Comparison of ENCODE assay signal across 8 cellular contexts in the genomic region with DNA sequence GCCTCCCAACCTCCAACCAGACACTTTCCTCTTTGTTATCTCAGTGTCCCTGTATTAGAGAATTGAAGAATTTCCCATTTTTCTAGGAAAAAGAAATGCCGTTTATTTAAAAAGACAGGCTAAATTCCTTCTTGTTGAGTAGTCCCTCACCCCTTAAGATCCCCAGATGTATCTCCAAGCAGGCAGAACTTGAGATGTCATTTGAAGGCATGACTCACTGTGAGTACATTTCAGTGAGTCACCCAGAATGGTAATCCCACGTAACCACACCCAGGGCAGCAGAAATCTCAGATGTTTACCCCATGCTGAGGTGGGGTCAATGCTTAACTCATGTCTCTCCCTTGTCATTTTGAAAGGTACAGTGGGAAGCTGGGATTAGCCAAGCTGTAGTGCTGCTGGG. TPM values are rescaled to one million over a fixed set of nuclear protein-coding genes. Genes with fewer than 3 reads are reported as not detected.
DNase-seq lines count a peak whose midpoint lies in the region; ATAC-seq and TF ChIP-seq lines count a peak whose summit lies in the region.

No MANE protein-coding gene starts in this region.

- H3K27ac ChIP-seq in left lung (peak overlapping the region in 1 of 2 donors; percentile 51), ovary (no peak overlapping the region)

- no peaks in the 10 kb centered on the region for H3K27me3 ChIP-seq in MG63
- H3K27me3 ChIP-seq in left lung, result no peaks in the 10 kb centered on the region
- H3K27me3 ChIP-seq in ovary, result no peaks in the 10 kb centered on the region

- DNase-seq in AG09309 (ENCODE audit: low read depth) (peak; percentile 96), MG63 (peak; percentile 81), left lung (no peak), Right ventricle myocardium inferior (ENCODE audit: missing footprints) (no peak), KG1 (lab: John Stamatoyannopoulos, UW) (no peak), ovary (no peak)
- DNase-seq in activated naive CD8-positive, alpha-beta T cell treated with anti-CD3 and anti-CD28 coated beads for 36 hours, result peak; percentile 48

- no peak for TF ChIP-seq POLR2A in ovary (IDR thresholded peaks at IDR 0.05)

- H3K36me3 ChIP-seq in MG63, result peaks cover 54% of the 10 kb centered on the region
- peaks cover 0 to 75% of the 10 kb centered on the region in 2 donors for H3K36me3 ChIP-seq in left lung
- H3K36me3 ChIP-seq in ovary, result no peaks in the 10 kb centered on the region

- peaks cover 46% of the 10 kb centered on the region for H3K4me1 Mint-ChIP-seq in activated naive CD8-positive, alpha-beta T cell treated with anti-CD3 and anti-CD28 coated beads for 36 hours

- H3K27me3 Mint-ChIP-seq in activated naive CD8-positive, alpha-beta T cell treated with anti-CD3 and anti-CD28 coated beads for 36 hours, result no peaks in the 10 kb centered on the region

- H3K9me3 Mint-ChIP-seq in activated naive CD8-positive, alpha-beta T cell treated with anti-CD3 and anti-CD28 coated beads for 36 hours, result no peaks in the 10 kb centered on the region

- no peak overlapping the region for H3K4me3 ChIP-seq in AG09309 (ENCODE audit: control insufficient read depth, low read depth, low read length)
- peak overlapping the region; percentile 4; the same call in 1 of the 2 replicates for H3K4me3 ChIP-seq in MG63
- H3K4me3 ChIP-seq in left lung, result no peak overlapping the region
- no peak overlapping the region for H3K4me3 ChIP-seq in ovary

- intact Hi-C loops in left lung (cut with DNase I) (no loop called here), Right ventricle myocardium inferior (cut with DNase I) (no loop called here), ovary (cut with DNase I) (no loop called here)

- no peaks in the 10 kb centered on the region for H3K9me3 ChIP-seq in MG63
- H3K9me3 ChIP-seq in left lung, result no peaks in the 10 kb centered on the region
- H3K9me3 ChIP-seq in ovary, result no peaks in the 10 kb centered on the region

- peak; percentile 10 for ATAC-seq in left lung
- ATAC-seq in Right ventricle myocardium inferior, result no peak
- no peak for ATAC-seq in HG03439 (IDR thresholded peaks at IDR 0.05; ENCODE audit: unreplicated experiment)

- WGBS in ovary, 3 donors, result 12 to 30% (median 23%) methylated on average over 2 of the region's 2 CpGs

- peaks cover 7 to 51% of the 10 kb centered on the region in 2 donors for H3K4me1 ChIP-seq in left lung
- H3K4me1 ChIP-seq in ovary (ENCODE audit: insufficient read depth), result peaks cover 1% of the 10 kb centered on the region

- H3K36me3 Mint-ChIP-seq in activated naive CD8-positive, alpha-beta T cell treated with anti-CD3 and anti-CD28 coated beads for 36 hours, result peaks cover 46% of the 10 kb centered on the region

- no peak overlapping the region for H3K4me3 Mint-ChIP-seq in activated naive CD8-positive, alpha-beta T cell treated with anti-CD3 and anti-CD28 coated beads for 36 hours

- H3K27ac Mint-ChIP-seq in activated naive CD8-positive, alpha-beta T cell treated with anti-CD3 and anti-CD28 coated beads for 36 hours, result peak overlapping the region; percentile 86

- no peak for TF ChIP-seq EP300 in ovary (IDR thresholded peaks at IDR 0.05)

- TF ChIP-seq CTCF in AG09309 (IDR thresholded peaks at IDR 0.05; ENCODE audit: control insufficient read depth, insufficient read depth, low read depth, low read length, missing control alignments) (no peak), left lung (IDR thresholded peaks at IDR 0.05) (no peak), ovary (IDR thresholded peaks at IDR 0.05) (no peak)

RNA-seq across cellular contexts. Expression of a gene that starts 4.4 kb away (rescaled TPM):
- 23.1 and 36.7 TPM in 2 replicates for total RNA-seq in MG63 (2014; rRNA removed; shearing (Covaris generic); ENCODE audit: low replicate concordance)
- total RNA-seq in activated naive CD8-positive, alpha-beta T cell treated with anti-CD3 and anti-CD28 coated beads for 36 hours, result 10 to 100 TPM; 57.5 to 58.9 TPM
- total RNA-seq in left lung, result 10 to 100 TPM; 56.0 to 67.2 TPM
- 28.3 TPM for total RNA-seq in Right ventricle myocardium inferior
- 10 to 100 TPM; 48.7 to 68.5 (median 62.4) TPM for total RNA-seq in ovary
- 10 to 100 TPM; 33.0 to 44.6 TPM for polyA plus RNA-seq in ovary

RNA-seq across cellular contexts. Expression of a gene that starts 10.9 kb away (rescaled TPM):
- total RNA-seq in MG63 (2014; rRNA removed; shearing (Covaris generic); ENCODE audit: low replicate concordance), result 0.72 and 5.1 TPM in 2 replicates
- 1 to 10 TPM; 5.6 to 6.0 TPM for total RNA-seq in activated naive CD8-positive, alpha-beta T cell treated with anti-CD3 and anti-CD28 coated beads for 36 hours
- 1 to 10 TPM; 4.1 to 6.4 TPM for total RNA-seq in left lung
- total RNA-seq in Right ventricle myocardium inferior, result 6.8 TPM
- 10 to 100 TPM in 2 of 7 donors, 1 to 10 TPM in 5; 6.4 to 13.5 (median 9.0) TPM for total RNA-seq in ovary
- polyA plus RNA-seq in ovary, result 1 to 10 TPM; 7.5 to 8.9 TPM

RNA-seq across cellular contexts. Expression of a gene that starts 35.2 kb away (rescaled TPM):
- not detected in 2 replicates for total RNA-seq in MG63 (2014; rRNA removed; shearing (Covaris generic); ENCODE audit: low replicate concordance)
- under 1 TPM; 0.42 to 0.70 TPM for total RNA-seq in activated naive CD8-positive, alpha-beta T cell treated with anti-CD3 and anti-CD28 coated beads for 36 hours
- under 1 TPM; 0.60 to 0.93 TPM for total RNA-seq in left lung
- total RNA-seq in Right ventricle myocardium inferior, result not detected
- 1 to 10 TPM in 4 of 7 donors, under 1 TPM in 3; 0.25 to 3.5 (median 1.2) TPM for total RNA-seq in ovary
- polyA plus RNA-seq in ovary, result 1 to 10 TPM in 1 of 2 donors, under 1 TPM in 1; 0.84 to 1.7 TPM

RNA-seq across cellular contexts. Expression of a gene that starts 53.9 kb away (rescaled TPM):
- total RNA-seq in MG63 (2014; rRNA removed; shearing (Covaris generic); ENCODE audit: low replicate concordance), result 3.8 and 3.9 TPM in 2 replicates
- total RNA-seq in activated naive CD8-positive, alpha-beta T cell treated with anti-CD3 and anti-CD28 coated beads for 36 hours, result 10 to 100 TPM; 29.7 to 30.1 TPM
- total RNA-seq in left lung (10 to 100 TPM; 15.3 to 17.5 TPM), Right ventricle myocardium inferior (8.1 TPM), ovary (10 to 100 TPM; 10.2 to 21.1 (median 18.2) TPM)
- 10 to 100 TPM in 1 of 2 donors, 1 to 10 TPM in 1; 9.8 to 10.7 TPM for polyA plus RNA-seq in ovary

RNA-seq across cellular contexts. Expression of a gene that starts 58.4 kb away (rescaled TPM):
- total RNA-seq in MG63 (2014; rRNA removed; shearing (Covaris generic); ENCODE audit: low replicate concordance), result 4.4 and 9.4 TPM in 2 replicates
- total RNA-seq in activated naive CD8-positive, alpha-beta T cell treated with anti-CD3 and anti-CD28 coated beads for 36 hours, result 1 to 10 TPM; 8.0 to 8.3 TPM
- total RNA-seq in left lung, result 1 to 10 TPM; 6.7 to 7.6 TPM
- 6.7 TPM for total RNA-seq in Right ventricle myocardium inferior
- total RNA-seq in ovary, result 10 to 100 TPM in 1 of 7 donors, 1 to 10 TPM in 6; 5.4 to 12.1 (median 8.6) TPM
- 10 to 100 TPM in 1 of 2 donors, 1 to 10 TPM in 1; 5.2 to 10.5 TPM for polyA plus RNA-seq in ovary

Comparison
In these comparisons a context has a peak if more than half of its experiments do, and no peak if none do; other contexts are left out.
1. DNase-seq: peak in AG09309 (single experiment), MG63 (single experiment) and activated naive CD8-positive, alpha-beta T cell treated with anti-CD3 and anti-CD28 coated beads for 36 hours (single experiment); none in left lung (0 of 2), Right ventricle myocardium inferior (single experiment), KG1 (single experiment) and ovary (0 of 5).